Comparison of ENCODE assay signal across 2 cellular contexts in the genomic region with DNA sequence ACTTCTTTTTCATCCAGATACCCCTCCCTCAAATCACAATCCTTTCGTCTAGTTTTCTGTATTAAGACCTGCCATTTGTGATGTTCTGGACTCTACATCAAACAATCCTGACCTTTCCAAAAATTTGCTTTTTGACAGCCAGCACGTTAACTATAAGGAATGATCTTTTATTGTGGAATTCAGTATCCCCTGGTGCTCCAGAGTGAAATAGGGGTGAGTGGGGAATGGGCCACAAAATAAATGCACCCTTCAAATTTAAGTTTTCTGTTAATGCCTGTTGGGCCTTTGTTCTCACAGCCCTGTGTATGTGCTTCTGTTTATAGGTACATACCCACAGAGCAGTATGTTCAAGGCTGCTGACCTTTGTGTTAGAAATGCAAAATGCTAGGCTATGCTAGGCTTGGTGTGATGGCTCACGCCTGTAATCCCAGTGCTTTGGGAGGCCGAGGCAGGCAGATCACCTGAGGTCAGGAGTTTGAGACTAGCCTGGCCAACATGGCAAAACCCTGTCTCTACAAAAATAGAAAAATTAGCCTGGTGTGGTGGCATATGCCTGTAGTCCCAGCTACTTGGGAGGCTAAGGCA.
TF ChIP-seq lines count a peak whose summit lies in the region.

No MANE protein-coding gene starts in this region.

TF ChIP-seq in HEK293, 187 proteins besides CTCF, POLR2A, EP300 and RAD21 (continued from another document):
- TF ChIP-seq, protein P1, sequence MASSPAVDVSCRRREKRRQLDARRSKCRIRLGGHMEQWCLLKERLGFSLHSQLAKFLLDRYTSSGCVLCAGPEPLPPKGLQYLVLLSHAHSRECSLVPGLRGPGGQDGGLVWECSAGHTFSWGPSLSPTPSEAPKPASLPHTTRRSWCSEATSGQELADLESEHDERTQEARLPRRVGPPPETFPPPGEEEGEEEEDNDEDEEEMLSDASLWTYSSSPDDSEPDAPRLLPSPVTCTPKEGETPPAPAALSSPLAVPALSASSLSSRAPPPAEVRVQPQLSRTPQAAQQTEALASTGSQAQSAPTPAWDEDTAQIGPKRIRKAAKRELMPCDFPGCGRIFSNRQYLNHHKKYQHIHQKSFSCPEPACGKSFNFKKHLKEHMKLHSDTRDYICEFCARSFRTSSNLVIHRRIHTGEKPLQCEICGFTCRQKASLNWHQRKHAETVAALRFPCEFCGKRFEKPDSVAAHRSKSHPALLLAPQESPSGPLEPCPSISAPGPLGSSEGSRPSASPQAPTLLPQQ (tag by site-specific recombination; IDR thresholded peaks at IDR 0.05), result no peak
- TF ChIP-seq ZNF140 (tag by site-specific recombination; IDR thresholded peaks at IDR 0.05) (no peak), ZNF239 (tag by site-specific recombination; IDR thresholded peaks at IDR 0.05) (no peak), MYNN (tag by site-specific recombination; IDR thresholded peaks at IDR 0.05; ENCODE audit: borderline replicate concordance) (no peak), ZNF2 (tag by site-specific recombination; IDR thresholded peaks at IDR 0.05) (no peak), ZNF18 (tag by site-specific recombination; IDR thresholded peaks at IDR 0.05) (no peak), ZNF571 (tag by site-specific recombination; IDR thresholded peaks at IDR 0.05) (no peak)

TF ChIP-seq in WTC11, 78 proteins besides CTCF, POLR2A, EP300 and RAD21 (continued from another document):
- no peak for TF ChIP-seq JUN (CRISPR knock-in tag; IDR thresholded peaks at IDR 0.05)
- TF ChIP-seq, protein P2, sequence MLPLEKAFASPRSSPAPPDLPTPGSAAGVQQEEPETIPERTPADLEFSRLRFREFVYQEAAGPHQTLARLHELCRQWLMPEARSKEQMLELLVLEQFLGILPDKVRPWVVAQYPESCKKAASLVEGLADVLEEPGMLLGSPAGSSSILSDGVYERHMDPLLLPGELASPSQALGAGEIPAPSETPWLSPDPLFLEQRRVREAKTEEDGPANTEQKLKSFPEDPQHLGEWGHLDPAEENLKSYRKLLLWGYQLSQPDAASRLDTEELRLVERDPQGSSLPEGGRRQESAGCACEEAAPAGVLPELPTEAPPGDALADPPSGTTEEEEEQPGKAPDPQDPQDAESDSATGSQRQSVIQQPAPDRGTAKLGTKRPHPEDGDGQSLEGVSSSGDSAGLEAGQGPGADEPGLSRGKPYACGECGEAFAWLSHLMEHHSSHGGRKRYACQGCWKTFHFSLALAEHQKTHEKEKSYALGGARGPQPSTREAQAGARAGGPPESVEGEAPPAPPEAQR (CRISPR knock-in tag; IDR thresholded peaks at IDR 0.05), result no peak
- TF ChIP-seq SMAD4 (CRISPR knock-in tag; IDR thresholded peaks at IDR 0.05), result no peak
- no peak for TF ChIP-seq CDX4 (CRISPR knock-in tag; IDR thresholded peaks at IDR 0.05; ENCODE audit: borderline replicate concordance)
- TF ChIP-seq ZNF425 (CRISPR knock-in tag; conservative IDR thresholded peaks at IDR 0.05), result no peak
- TF ChIP-seq ZNF263 (CRISPR knock-in tag; IDR thresholded peaks at IDR 0.05; ENCODE audit: low read depth), result no peak
- no peak for TF ChIP-seq OVOL2 (CRISPR knock-in tag; IDR thresholded peaks at IDR 0.05; ENCODE audit: borderline replicate concordance)
- TF ChIP-seq PRRX2 (CRISPR knock-in tag; IDR thresholded peaks at IDR 0.05), result no peak
- no peak for TF ChIP-seq NFE2L1 (CRISPR knock-in tag; IDR thresholded peaks at IDR 0.05)
- no peak for TF ChIP-seq NFYB (CRISPR knock-in tag; conservative IDR thresholded peaks at IDR 0.05; ENCODE audit: low read depth)
- TF ChIP-seq ZNF671 (CRISPR knock-in tag; IDR thresholded peaks at IDR 0.05), result no peak
- no peak; the same call in 1 of the 2 replicates for TF ChIP-seq EMX1 (CRISPR knock-in tag; IDR thresholded peaks at IDR 0.05)
